In genomic region chr5:76622973-76623596, GRCh38 we compare ENCODE assay signal across 9 cellular contexts. TPM values are rescaled to one million over a fixed set of nuclear protein-coding genes. Genes with fewer than 3 reads are reported as not detected.
DNase-seq lines count a peak whose midpoint lies in the region; ATAC-seq and TF ChIP-seq lines count a peak whose summit lies in the region.
"Had no signal": no experiment of that assay in that cellular context is flagged by ENCODE, and none has a peak within 500 bp of the region (broad histone marks: within the 10 kb centered on the region; RNA-seq: fewer than 3 reads in every experiment).

Gene F2RL2 (minus strand): TSS chr5:76623403. CDS start chr5:76623230, 173 bp downstream.

- DNase-seq in EH (ENCODE audit: low read depth) (peak; percentile 85), NT2/D1 (ENCODE audit: low read depth, low spot score) (peak; percentile 25), epithelial cell of proximal tubule (ENCODE audit: low read depth) (peak; percentile 43), NCI-H1105 (lab: John Stamatoyannopoulos, UW) (no peak), NCI-H146 treated with DMSO at 0.1 percent for 48 hours (lab: John Stamatoyannopoulos, UW; ENCODE audit: unreplicated experiment) (no peak)
- DNase-seq in effector CD4-positive, alpha-beta T cell: no peak
- DNase-seq: activated T-cell treated with anti-CD3 and anti-CD28 coated beads, Interleukin-2, amount 50 U/mL, for 4 hours had no signal

- ATAC-seq in HG02870 (IDR thresholded peaks at IDR 0.05; ENCODE audit: unreplicated experiment): no peak
- ATAC-seq: activated T-cell treated with anti-CD3 and anti-CD28 coated beads, Interleukin-2, amount 50 U/mL, for 4 hours had no signal

- H3K27me3 Mint-ChIP-seq in nephron (ENCODE audit: low read depth): no peaks in the 10 kb centered on the region

- peak within 1 kb of the TSS; percentile 59 to 85 (median 85) for H3K27ac Mint-ChIP-seq in nephron

- peaks cover 7% of the 10 kb centered on the region for H3K36me3 Mint-ChIP-seq in nephron (ENCODE audit: low read depth)

- TF ChIP-seq CTCF in epithelial cell of proximal tubule (conservative IDR thresholded peaks at IDR 0.05; ENCODE audit: low read depth, low read length) (no peak), nephron (IDR thresholded peaks at IDR 0.05; ENCODE audit: unreplicated experiment in 3 of 3) (no peak)

- H3K36me3 ChIP-seq in NT2/D1 (ENCODE audit: insufficient read depth, insufficient read length, low read length): no peaks in the 10 kb centered on the region

- H3K4me3 Mint-ChIP-seq in nephron: peak within 1 kb of the TSS; percentile 10 to 61 (median 56)
- H3K4me3 Mint-ChIP-seq: activated T-cell treated with anti-CD3 and anti-CD28 coated beads, Interleukin-2, amount 50 U/mL, for 4 hours had no signal

- H3K4me3 ChIP-seq in NT2/D1 (ENCODE audit: insufficient read length, low read depth): no peak within 1 kb of the TSS
- H3K4me3 ChIP-seq in epithelial cell of proximal tubule (ENCODE audit: low read depth, low read length): no peak within 1 kb of the TSS

- no peaks in the 10 kb centered on the region for H3K4me1 ChIP-seq in NT2/D1 (ENCODE audit: insufficient read depth, insufficient read length)

- peaks cover 29% of the 10 kb centered on the region for H3K4me1 Mint-ChIP-seq in nephron

- H3K9me3 ChIP-seq in NT2/D1 (ENCODE audit: insufficient read depth, low read length): no peaks in the 10 kb centered on the region

- no peak within 1 kb of the TSS for H3K9ac ChIP-seq in NT2/D1 (ENCODE audit: insufficient read length, low read depth)

- H3K9me3 Mint-ChIP-seq in nephron: no peaks in the 10 kb centered on the region
- H3K9me3 Mint-ChIP-seq: activated T-cell treated with anti-CD3 and anti-CD28 coated beads, Interleukin-2, amount 50 U/mL, for 4 hours had no signal

- H3K27me3 ChIP-seq in NT2/D1 (ENCODE audit: insufficient read depth, insufficient read length): no peaks in the 10 kb centered on the region

RNA-seq across cellular contexts. Expression of gene F2RL2, which starts in this region (rescaled TPM):
- 2.4 and 7.2 TPM in 2 replicates for total RNA-seq in epithelial cell of proximal tubule

Comparison
In these comparisons a context has a peak if more than half of its experiments do, and no peak if none do; other contexts are left out.
1. DNase-seq: peak in EH (single experiment), NT2/D1 (single experiment) and epithelial cell of proximal tubule (single experiment); none in NCI-H1105 (single experiment), effector CD4-positive, alpha-beta T cell (single experiment) and NCI-H146 treated with DMSO at 0.1 percent for 48 hours (single experiment).